ENCODE assay signal across 23 cellular contexts in genomic region chr14:81341405-81342180, GRCh38. TPM values are rescaled to one million over a fixed set of nuclear protein-coding genes. Genes with fewer than 3 reads are reported as not detected.
DNase-seq lines count a peak whose midpoint lies in the region; ATAC-seq and TF ChIP-seq lines count a peak whose summit lies in the region.
"Had no signal": no experiment of that assay in that cellular context is flagged by ENCODE, and none has a peak within 500 bp of the region (broad histone marks: within the 10 kb centered on the region; RNA-seq: fewer than 3 reads in every experiment).

No MANE protein-coding gene starts in this region.

- ATAC-seq in HG02588 (IDR thresholded peaks at IDR 0.05; ENCODE audit: unreplicated experiment) (no peak), HG03432 (IDR thresholded peaks at IDR 0.05; ENCODE audit: unreplicated experiment) (no peak)
- ATAC-seq: stimulated activated effector memory CD8-positive, alpha-beta T cell treated with anti-CD3 and anti-CD28 coated beads, Interleukin-12 subunit alpha, Interleukin-12 subunit beta, amount 100 ng/mL, for 72 hours had no signal

- no peak overlapping the region for H3K4me3 ChIP-seq in fibroblast of mammary gland (ENCODE audit: control insufficient read depth, low read depth, low read length)
- H3K4me3 ChIP-seq: colonic mucosa, esophagus squamous epithelium, psoas muscle had no signal

- peak; percentile 94 for DNase-seq in DMS79 treated with DMSO at 0.1 percent for 48 hours (lab: John Stamatoyannopoulos, UW)
- peak; percentile 86 for DNase-seq in NCI-H1092 treated with DMSO at 0.1 percent for 48 hours (lab: John Stamatoyannopoulos, UW)
- DNase-seq in NCI-H345 treated with DMSO at 0.1 percent for 48 hours (lab: John Stamatoyannopoulos, UW; ENCODE audit: unreplicated experiment), result peak; percentile 65
- DNase-seq in fibroblast of mammary gland (ENCODE audit: low read depth), result peak; percentile 5
- DNase-seq in HT-29 (ENCODE audit: low spot score), result no peak
- no peak for DNase-seq in midbrain (lab: John Stamatoyannopoulos, UW)
- DNase-seq: activated CD4-positive, alpha-beta memory T cell treated with anti-CD3 and anti-CD28 coated beads, Interleukin-2, amount 10 ng/mL, durations not matched to agents 7 days and 5 days; activated CD4-positive, CD25-positive, alpha-beta regulatory T cell; activated gamma-delta T cell treated with Interleukin-2 at 50 U/mL for 16 hours; brain microvascular endothelial cell; colonic mucosa; esophagus squamous epithelium; GDM1; H9; Karpas-422; mammary epithelial cell; psoas muscle; SHP77; stimulated activated CD4-positive, alpha-beta T cell treated with anti-CD3 and anti-CD28 coated beads, Interleukin-1b, Interleukin-23, amount 100 ng/mL, for 48 hours; T1000 had no signal

- TF ChIP-seq CTCF in fibroblast of mammary gland (conservative IDR thresholded peaks at IDR 0.05; ENCODE audit: control insufficient read depth, insufficient read depth, low read depth, low read length), result no peak

RNA-seq across cellular contexts. Expression of gene STON2, which starts 58.5 kb away (rescaled TPM):
- 1.6 and 3.5 TPM in 2 replicates for total RNA-seq in HT-29 (2014; rRNA removed; shearing (Covaris generic))

Comparison
In these comparisons a context has a peak if more than half of its experiments do, and no peak if none do; other contexts are left out.
1. DNase-seq: peak in DMS79 treated with DMSO at 0.1 percent for 48 hours (single experiment), NCI-H1092 treated with DMSO at 0.1 percent for 48 hours (single experiment), NCI-H345 treated with DMSO at 0.1 percent for 48 hours (single experiment) and fibroblast of mammary gland (single experiment); none in HT-29 (single experiment) and midbrain (single experiment).